ENCODE assay signal across 13 cellular contexts in the genomic region with DNA sequence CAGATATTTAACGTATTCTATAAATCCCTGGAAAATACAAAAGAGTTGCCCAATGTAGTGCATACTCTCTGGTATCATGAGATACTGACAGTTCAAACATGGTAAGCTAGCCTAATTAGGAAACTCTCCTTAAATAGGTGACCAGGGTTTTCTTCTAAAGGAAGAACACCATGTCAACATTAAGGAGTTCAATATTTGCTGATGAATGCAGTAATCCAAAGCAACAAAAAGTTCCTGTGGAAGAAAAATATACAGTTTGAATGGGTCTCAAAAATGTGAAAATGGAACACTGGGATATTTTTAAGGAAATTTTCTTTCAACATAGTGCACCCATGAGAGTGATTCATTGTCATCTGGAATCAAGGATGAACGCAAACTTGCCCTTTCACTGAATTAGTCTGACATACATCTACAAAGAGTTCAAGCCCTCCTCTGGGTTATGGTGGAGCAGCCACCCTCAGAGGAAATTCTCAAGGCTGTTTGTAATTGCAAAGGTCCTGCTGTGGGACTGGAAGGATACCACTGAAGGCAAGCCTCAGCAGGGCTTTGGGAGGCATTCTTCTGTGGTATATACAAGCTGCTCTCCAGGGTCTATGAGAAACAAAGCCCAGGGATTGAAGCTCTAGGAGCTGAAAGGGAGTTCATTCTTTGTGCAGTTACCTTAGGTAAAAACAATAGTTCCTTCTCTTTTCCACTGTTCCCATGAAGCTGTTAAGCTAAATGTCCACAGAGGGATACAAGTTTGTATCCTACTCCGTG.
DNase-seq lines count a peak whose midpoint lies in the region; TF ChIP-seq lines count a peak whose summit lies in the region.
"Had no signal": no experiment of that assay in that cellular context is flagged by ENCODE, and none has a peak within 500 bp of the region (broad histone marks: within the 10 kb centered on the region; RNA-seq: fewer than 3 reads in every experiment).

No MANE protein-coding gene starts in this region.

- DNase-seq in HL-60 (ENCODE audit: low read depth in 1 of 2, low spot score in 1 of 2) (no peak), choroid plexus epithelial cell (ENCODE audit: low read depth) (peak; percentile 48), foreskin melanocyte (peak; percentile 41), DMS79 treated with DMSO at 0.1 percent for 48 hours (lab: John Stamatoyannopoulos, UW) (no peak), NCI-H1048 (lab: John Stamatoyannopoulos, UW) (no peak), nucleus accumbens (lab: John Stamatoyannopoulos, UW) (no peak)
- DNase-seq in stimulated activated CD4-positive, alpha-beta T cell treated with anti-CD3 and anti-CD28 coated beads, Interleukin-15, amount 100 ng/mL, for 24 hours, result no peak
- DNase-seq: CD8-positive, alpha-beta memory T cell; NCI-H146; NCI-H2227 treated with DMSO at 0.1 percent for 48 hours; OCI-M1; RPMI8226 had no signal

- TF ChIP-seq CTCF in HL-60 (IDR thresholded peaks at IDR 0.05; ENCODE audit: insufficient read depth, low read length) (no peak), choroid plexus epithelial cell (conservative IDR thresholded peaks at IDR 0.05; ENCODE audit: low read depth, low read length) (no peak)

- no peaks in the 10 kb centered on the region for H3K27me3 ChIP-seq in HL-60 (ENCODE audit: insufficient read depth, poor library complexity, severe bottlenecking)
- H3K27me3 ChIP-seq: BLaER1 had no signal

- peak overlapping the region; percentile 54; the same call in 1 of the 2 replicates for H3K27ac ChIP-seq in HL-60 (replicated peaks)
- H3K27ac ChIP-seq: BLaER1 had no signal

- no peak overlapping the region for H3K4me3 ChIP-seq in HL-60 (replicated peaks; ENCODE audit: insufficient read depth, low read length)
- no peak overlapping the region for H3K4me3 ChIP-seq in choroid plexus epithelial cell (ENCODE audit: low read depth, low read length)
- H3K4me3 ChIP-seq: BLaER1 had no signal

Comparison
In these comparisons a context has a peak if more than half of its experiments do, and no peak if none do; other contexts are left out.
1. DNase-seq: peak in choroid plexus epithelial cell (single experiment) and foreskin melanocyte (single experiment); none in HL-60 (0 of 2), DMS79 treated with DMSO at 0.1 percent for 48 hours (single experiment), stimulated activated CD4-positive, alpha-beta T cell treated with anti-CD3 and anti-CD28 coated beads, Interleukin-15, amount 100 ng/mL, for 24 hours (single experiment), NCI-H1048 (single experiment) and nucleus accumbens (0 of 56).